Comparison of ENCODE assay signal across 10 cellular contexts in genomic region chr7:28615091-28615490, GRCh38.
DNase-seq lines count a peak whose midpoint lies in the region; ATAC-seq and TF ChIP-seq lines count a peak whose summit lies in the region.
"Had no signal": no experiment of that assay in that cellular context is flagged by ENCODE, and none has a peak within 500 bp of the region (broad histone marks: within the 10 kb centered on the region; RNA-seq: fewer than 3 reads in every experiment).

No MANE protein-coding gene starts in this region.

- no peak overlapping the region for H3K9ac ChIP-seq in Karpas-422 (ENCODE audit: low read length)

- ATAC-seq in GM21619 (IDR thresholded peaks at IDR 0.05; ENCODE audit: unreplicated experiment) (no peak), HG03095 (IDR thresholded peaks at IDR 0.05; ENCODE audit: unreplicated experiment) (no peak)
- ATAC-seq: activated T-cell treated with anti-CD3 and anti-CD28 coated beads, Interleukin-2, amount 50 U/mL, for 72 hours had no signal

- H3K4me2 ChIP-seq in Karpas-422 (ENCODE audit: low read depth, low read length, poor library complexity, severe bottlenecking) = no peak overlapping the region

- no peaks in the 10 kb centered on the region for H3K9me3 Mint-ChIP-seq in neural crest cell
- H3K9me3 Mint-ChIP-seq: activated T-cell treated with anti-CD3 and anti-CD28 coated beads, Interleukin-2, amount 50 U/mL, for 72 hours had no signal

- no peaks in the 10 kb centered on the region for H3K9me2 ChIP-seq in Karpas-422 (replicated peaks; ENCODE audit: insufficient read depth, low read length)

- H2AFZ ChIP-seq in Karpas-422 (ENCODE audit: low read length) = no peak overlapping the region

- peaks cover 70% of the 10 kb centered on the region for H4K20me1 ChIP-seq in Karpas-422 (ENCODE audit: insufficient read depth, low read depth, low read length)

- peak; percentile 39 for TF ChIP-seq CTCF in choroid plexus epithelial cell (conservative IDR thresholded peaks at IDR 0.05; ENCODE audit: low read depth, low read length)
- peak; percentile 14 for TF ChIP-seq CTCF in neural crest cell (conservative IDR thresholded peaks at IDR 0.05)

- peak; percentile 42 for DNase-seq in ELF-1 (ENCODE audit: low read depth, low spot score)
- DNase-seq in Karpas-422 = peak; percentile 44
- peak; percentile 13 for DNase-seq in choroid plexus epithelial cell (ENCODE audit: low read depth)
- no peak for DNase-seq in neural crest cell (ENCODE audit: low read depth, low spot score)
- no peak for DNase-seq in AG20443 (ENCODE audit: low spot score)
- no peak for DNase-seq in T-helper 2 cell
- DNase-seq: activated T-cell treated with anti-CD3 and anti-CD28 coated beads, Interleukin-2, amount 50 U/mL, for 72 hours; stimulated activated naive CD4-positive, alpha-beta T cell treated with Interleukin-2 at 50 U/mL for 16 hours had no signal

- H3K4me3 Mint-ChIP-seq in neural crest cell = no peak overlapping the region
- H3K4me3 Mint-ChIP-seq: activated T-cell treated with anti-CD3 and anti-CD28 coated beads, Interleukin-2, amount 50 U/mL, for 72 hours had no signal

- no peaks in the 10 kb centered on the region for H3K36me3 Mint-ChIP-seq in neural crest cell (ENCODE audit: low read depth)

- H3K36me3 ChIP-seq in Karpas-422 (ENCODE audit: insufficient read depth, low read length) = no peaks in the 10 kb centered on the region

- no peak overlapping the region for H3K27ac Mint-ChIP-seq in neural crest cell (ENCODE audit: unreplicated experiment)
- H3K27ac Mint-ChIP-seq: activated T-cell treated with anti-CD3 and anti-CD28 coated beads, Interleukin-2, amount 50 U/mL, for 72 hours had no signal

- H3K79me2 ChIP-seq in Karpas-422 (ENCODE audit: low read length) = no peaks in the 10 kb centered on the region

- H3K9me3 ChIP-seq in Karpas-422 (ENCODE audit: low read length) = no peaks in the 10 kb centered on the region

- H3K27ac ChIP-seq in Karpas-422 (ENCODE audit: low read length) = no peak overlapping the region

- H3K4me1 ChIP-seq in Karpas-422 (ENCODE audit: low read length) = no peaks in the 10 kb centered on the region

- no peaks in the 10 kb centered on the region for H3K27me3 ChIP-seq in Karpas-422 (ENCODE audit: low read length)

- no peaks in the 10 kb centered on the region for H3K4me1 Mint-ChIP-seq in neural crest cell

- H3K4me3 ChIP-seq in Karpas-422 (ENCODE audit: low read length) (no peak overlapping the region), choroid plexus epithelial cell (ENCODE audit: low read depth, low read length) (no peak overlapping the region)

- no peaks in the 10 kb centered on the region for H3K27me3 Mint-ChIP-seq in neural crest cell (ENCODE audit: low read depth)

Comparison
In these comparisons a context has a peak if more than half of its experiments do, and no peak if none do; other contexts are left out.
1. DNase-seq: peak in ELF-1 (single experiment), Karpas-422 (single experiment) and choroid plexus epithelial cell (single experiment); none in neural crest cell (single experiment), AG20443 (single experiment) and T-helper 2 cell (0 of 5).